ENCODE assay signal across 10 cellular contexts in the genomic region with DNA sequence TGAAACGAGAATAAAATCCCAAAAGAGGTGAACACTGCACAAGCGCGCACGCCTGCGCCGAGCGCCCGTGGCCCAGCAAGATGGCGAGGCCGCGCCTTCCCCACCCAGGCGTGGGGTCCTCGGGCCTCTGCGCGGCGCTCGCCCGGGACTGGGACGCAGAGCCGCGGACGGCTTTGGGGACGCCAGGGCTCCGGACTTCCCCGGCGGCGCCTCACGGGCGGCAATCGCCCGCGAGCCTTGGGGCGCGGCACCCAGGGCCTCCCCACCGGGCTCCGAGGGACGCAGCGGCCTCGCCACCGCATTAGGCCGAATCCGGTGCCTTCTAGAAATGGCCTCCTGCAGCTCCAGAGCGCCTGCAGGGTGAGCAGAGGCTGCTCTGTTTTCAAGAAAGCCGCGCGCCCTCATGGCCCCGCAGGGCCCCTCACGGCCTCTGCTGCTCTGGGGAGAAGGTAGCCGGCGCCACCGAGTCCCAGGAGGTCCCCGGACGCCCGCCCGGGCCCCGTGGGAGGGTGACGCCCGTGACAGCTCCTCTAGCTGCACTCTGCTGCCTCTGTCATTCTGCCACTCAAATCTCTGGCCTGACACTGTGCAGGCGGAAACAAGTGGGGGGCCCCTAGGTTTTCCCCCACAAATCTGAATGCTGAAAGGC. TPM values are rescaled to one million over a fixed set of nuclear protein-coding genes. Genes with fewer than 3 reads are reported as not detected.
DNase-seq lines count a peak whose midpoint lies in the region; ATAC-seq and TF ChIP-seq lines count a peak whose summit lies in the region.
"Had no signal": no experiment of that assay in that cellular context is flagged by ENCODE, and none has a peak within 500 bp of the region (broad histone marks: within the 10 kb centered on the region; RNA-seq: fewer than 3 reads in every experiment).

No MANE protein-coding gene starts in this region.

- peak; percentile 51 for ATAC-seq in activated CD4-positive, alpha-beta T cell treated with anti-CD3 and anti-CD28 coated beads for 36 hours
- ATAC-seq in GM18870 (IDR thresholded peaks at IDR 0.05; ENCODE audit: unreplicated experiment) (no peak), GM19328 (IDR thresholded peaks at IDR 0.05; ENCODE audit: unreplicated experiment) (no peak)

- POLR2A ChIA-PET in activated CD4-positive, alpha-beta T cell treated with anti-CD3 and anti-CD28 coated beads for 36 hours (lab: Charles Lee): no interaction called here

- H3K4me3 Mint-ChIP-seq in activated CD4-positive, alpha-beta T cell treated with anti-CD3 and anti-CD28 coated beads for 36 hours: no peak overlapping the region

- H3K36me3 ChIP-seq in Peyer's patch (no peaks in the 10 kb centered on the region), left ventricle myocardium inferior (no peaks in the 10 kb centered on the region), subcutaneous abdominal adipose tissue (ENCODE audit: control insufficient read depth in 5 of 5, insufficient read depth in 5 of 5, low read length in 5 of 5) (no peaks in the 10 kb centered on the region)

- CTCF ChIA-PET in activated CD4-positive, alpha-beta T cell treated with anti-CD3 and anti-CD28 coated beads for 36 hours (lab: Charles Lee): no interaction called here

- H3K27me3 ChIP-seq in Peyer's patch: no peaks in the 10 kb centered on the region
- no peaks in the 10 kb centered on the region for H3K27me3 ChIP-seq in left ventricle myocardium inferior (ENCODE audit: low read depth)
- no peaks in the 10 kb centered on the region for H3K27me3 ChIP-seq in subcutaneous abdominal adipose tissue (ENCODE audit: control insufficient read depth in 5 of 5, insufficient read depth in 4 of 5, low read length in 5 of 5)

- H3K4me1 ChIP-seq in Peyer's patch (peaks cover 0 to 5% (median under 1%) of the 10 kb centered on the region in 4 donors), left ventricle myocardium inferior (peaks cover 7% of the 10 kb centered on the region), subcutaneous abdominal adipose tissue (ENCODE audit: control insufficient read depth in 5 of 5, insufficient read depth in 5 of 5, low read length in 5 of 5) (peaks cover 0 to 5% (median 4%) of the 10 kb centered on the region in 5 donors)

- peak overlapping the region in 3 of 5 donors; percentile 39 to 56 (median 51) for H3K9ac ChIP-seq in subcutaneous abdominal adipose tissue (ENCODE audit: low read length in 5 of 5)
- H3K9ac ChIP-seq: KMS-11 had no signal

- TF ChIP-seq CTCF in Peyer's patch (IDR thresholded peaks at IDR 0.05) (no peak), left ventricle myocardium inferior (IDR thresholded peaks at IDR 0.05; ENCODE audit: borderline replicate concordance) (peak; percentile 13)

- peaks cover 13% of the 10 kb centered on the region for H3K4me1 Mint-ChIP-seq in activated CD4-positive, alpha-beta T cell treated with anti-CD3 and anti-CD28 coated beads for 36 hours

- no peaks in the 10 kb centered on the region for H3K27me3 Mint-ChIP-seq in activated CD4-positive, alpha-beta T cell treated with anti-CD3 and anti-CD28 coated beads for 36 hours
- H3K27me3 Mint-ChIP-seq: activated naive CD4-positive, alpha-beta T cell treated with anti-CD3 and anti-CD28 coated beads, Interleukin-2, amount 50 U/mL, for 24 hours had no signal

- no peak overlapping the region for H3K27ac Mint-ChIP-seq in activated CD4-positive, alpha-beta T cell treated with anti-CD3 and anti-CD28 coated beads for 36 hours
- H3K27ac Mint-ChIP-seq: activated naive CD4-positive, alpha-beta T cell treated with anti-CD3 and anti-CD28 coated beads, Interleukin-2, amount 50 U/mL, for 24 hours had no signal

- intact Hi-C loops in activated CD4-positive, alpha-beta T cell treated with anti-CD3 and anti-CD28 coated beads for 36 hours (cut with DNase I, micrococcal nuclease): no loop called here
- intact Hi-C loops in left ventricle myocardium inferior (cut with micrococcal nuclease): no loop called here

- H3K36me3 Mint-ChIP-seq in activated CD4-positive, alpha-beta T cell treated with anti-CD3 and anti-CD28 coated beads for 36 hours (ENCODE audit: low read depth): no peaks in the 10 kb centered on the region
- H3K36me3 Mint-ChIP-seq: activated naive CD4-positive, alpha-beta T cell treated with anti-CD3 and anti-CD28 coated beads, Interleukin-2, amount 50 U/mL, for 24 hours had no signal

- TF ChIP-seq POLR2A in Peyer's patch (IDR thresholded peaks at IDR 0.05): no peak

- no peak for DNase-seq in activated CD4-positive, alpha-beta T cell treated with anti-CD3 and anti-CD28 coated beads for 36 hours
- DNase-seq in activated CD4-positive, alpha-beta T cell treated with anti-CD3 and anti-CD28 coated beads, Interleukin-2, amount 50 U/mL, for 1 hour: no peak
- peak in 1 of 3 donors; percentile 43 for DNase-seq in Peyer's patch
- no peak for DNase-seq in left ventricle myocardium inferior
- no peak for DNase-seq in NCI-H1417 (lab: John Stamatoyannopoulos, UW)

- H3K9me3 Mint-ChIP-seq in activated CD4-positive, alpha-beta T cell treated with anti-CD3 and anti-CD28 coated beads for 36 hours (ENCODE audit: low read depth): no peaks in the 10 kb centered on the region
- H3K9me3 Mint-ChIP-seq: activated naive CD4-positive, alpha-beta T cell treated with anti-CD3 and anti-CD28 coated beads, Interleukin-2, amount 50 U/mL, for 24 hours had no signal

- H3K27ac ChIP-seq in Peyer's patch: peak overlapping the region in 1 of 4 donors; percentile 64
- H3K27ac ChIP-seq in left ventricle myocardium inferior (replicated peaks): no peak overlapping the region
- H3K27ac ChIP-seq in subcutaneous abdominal adipose tissue (ENCODE audit: low read depth, low read length): no peak overlapping the region
- H3K27ac ChIP-seq: KMS-11 had no signal

- peak overlapping the region; percentile 0 to 41 (median 31) for H3K4me3 ChIP-seq in Peyer's patch
- peak overlapping the region; percentile 55 for H3K4me3 ChIP-seq in left ventricle myocardium inferior
- peak overlapping the region in 4 of 5 donors; percentile 11 to 51 (median 44) for H3K4me3 ChIP-seq in subcutaneous abdominal adipose tissue (ENCODE audit: low read depth in 1 of 5, low read length in 5 of 5)

- no peaks in the 10 kb centered on the region for H3K9me3 ChIP-seq in Peyer's patch
- H3K9me3 ChIP-seq in left ventricle myocardium inferior (replicated peaks): no peaks in the 10 kb centered on the region
- no peaks in the 10 kb centered on the region for H3K9me3 ChIP-seq in subcutaneous abdominal adipose tissue (ENCODE audit: control insufficient read depth in 5 of 5, low read length in 5 of 5)

RNA-seq across cellular contexts. Expression of gene POMC, which starts 35.9 kb away (rescaled TPM):
- total RNA-seq in activated CD4-positive, alpha-beta T cell treated with anti-CD3 and anti-CD28 coated beads for 36 hours: 1 to 10 TPM; 5.7 to 8.3 TPM
- not detected for total RNA-seq in Peyer's patch
- 7.5 TPM for total RNA-seq in left ventricle myocardium inferior
